In the genomic region with DNA sequence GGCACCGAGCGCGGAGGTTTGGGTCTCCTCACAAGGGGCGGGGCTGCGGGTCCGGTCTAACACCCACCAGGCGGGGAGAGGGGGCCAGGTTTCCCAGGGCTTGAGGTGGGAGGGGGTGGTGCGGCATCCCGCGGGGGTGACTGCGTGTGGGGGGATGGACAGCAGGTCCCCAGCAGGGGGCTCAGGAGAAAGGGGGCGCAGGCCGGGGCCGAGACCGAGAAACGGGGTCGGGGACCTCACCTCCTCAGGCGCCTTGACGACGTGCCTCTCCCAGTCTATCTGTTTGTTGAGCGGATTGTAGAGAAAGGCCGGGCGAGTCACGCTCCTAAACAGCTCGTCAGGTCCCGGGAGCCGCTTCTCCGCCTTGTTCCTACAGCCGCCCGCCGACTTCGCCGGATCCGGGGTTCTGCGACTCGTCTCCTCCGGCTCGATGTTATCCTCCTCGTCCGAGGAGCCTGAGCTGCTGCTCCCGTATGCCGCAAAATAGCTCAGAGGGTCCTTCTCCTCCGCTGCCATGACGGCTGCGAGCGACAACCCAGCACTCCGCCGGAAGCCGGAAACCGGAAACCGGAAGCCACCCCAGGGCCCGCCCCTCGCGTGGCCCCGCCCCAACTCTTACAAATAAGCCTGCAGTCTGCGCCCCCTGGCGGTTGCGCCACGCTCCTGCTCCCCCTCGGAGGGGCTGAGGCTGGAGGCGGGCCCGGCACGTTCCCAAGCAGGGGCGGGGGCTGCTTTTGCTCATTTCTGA, we compare ENCODE assay signal across 8 cellular contexts. TPM values are rescaled to one million over a fixed set of nuclear protein-coding genes. Genes with fewer than 3 reads are reported as not detected.
A peak's percentile ranks its signal among the peaks of the same experiment; 100 is the strongest.
DNase-seq lines count a peak whose midpoint lies in the region; ATAC-seq and TF ChIP-seq lines count a peak whose summit lies in the region.

C1orf52 (minus strand) TSS at position 545 of the 748 bp plus-strand sequence; CDS start at position 516, 29 bp downstream.

- H3K4me3 ChIP-seq in PC-9: peak within 1 kb of the TSS; percentile 82
- peak within 1 kb of the TSS; percentile 61 for H3K4me3 ChIP-seq in mucosa of stomach (ENCODE audit: low read length)

- peak within 1 kb of the TSS; percentile 98 for H3K4me3 Mint-ChIP-seq in activated T-cell treated with anti-CD3 and anti-CD28 coated beads, Interleukin-2, amount 50 U/mL, for 24 hours

- peak; percentile 97 for ATAC-seq in GM21717 (IDR thresholded peaks at IDR 0.05; ENCODE audit: unreplicated experiment)

- H3F3A ChIP-seq in PC-9 (ENCODE audit: insufficient read depth, low read depth): peaks cover 51% of the 10 kb centered on the region

- H3K27ac ChIP-seq in PC-9: peak within 1 kb of the TSS; percentile 35; the same call in 1 of the 2 replicates

- in situ Hi-C loops in KBM-7 (cut with MboI; ENCODE audit: low pct_unique_long_range_greater_than_20kb, low sequenced_read_pairs): no loop called here

- H2AFZ ChIP-seq in PC-9: peak within 1 kb of the TSS; percentile 81

- peak within 1 kb of the TSS; percentile 92 for H3K9ac ChIP-seq in mucosa of stomach (ENCODE audit: low read length)

- H3K27me3 Mint-ChIP-seq in activated T-cell treated with anti-CD3 and anti-CD28 coated beads, Interleukin-2, amount 50 U/mL, for 24 hours: no peaks in the 10 kb centered on the region

- DNase-seq in DMS79 (lab: John Stamatoyannopoulos, UW): peak; percentile 85
- peak; percentile 97 for DNase-seq in KBM-7
- peak; percentile 80 to 95 for DNase-seq in PC-9
- DNase-seq in activated T-cell treated with anti-CD3 and anti-CD28 coated beads, Interleukin-2, amount 50 U/mL, for 24 hours: peak; percentile 96
- DNase-seq in erythroblast (lab: John Stamatoyannopoulos, UW): peak; percentile 94 to 97
- peak; percentile 89 to 98 for DNase-seq in stimulated activated CD8-positive, alpha-beta memory T cell treated with anti-CD3 and anti-CD28 coated beads, Interleukin-7, amount 100 ng/mL, for 1 hour (ENCODE audit: low read depth in 2 of 2)

- peaks cover 26% of the 10 kb centered on the region for H3K36me3 ChIP-seq in PC-9 (ENCODE audit: low read depth)
- no peaks in the 10 kb centered on the region for H3K36me3 ChIP-seq in mucosa of stomach (ENCODE audit: control insufficient read depth, insufficient read depth, low read length)

- no peaks in the 10 kb centered on the region for H3K27me3 ChIP-seq in PC-9 (ENCODE audit: insufficient read depth, low read depth)
- no peaks in the 10 kb centered on the region for H3K27me3 ChIP-seq in mucosa of stomach (ENCODE audit: control insufficient read depth, insufficient read depth, low read length)

- TF ChIP-seq POLR2A in erythroblast (IDR thresholded peaks at IDR 0.05; ENCODE audit: low read length): peak; percentile 84

- H3K27ac Mint-ChIP-seq in activated T-cell treated with anti-CD3 and anti-CD28 coated beads, Interleukin-2, amount 50 U/mL, for 24 hours: peak within 1 kb of the TSS; percentile 98

- peak; percentile 99 for TF ChIP-seq CTCF in PC-9 (conservative IDR thresholded peaks at IDR 0.05)

- H3K9me3 Mint-ChIP-seq in activated T-cell treated with anti-CD3 and anti-CD28 coated beads, Interleukin-2, amount 50 U/mL, for 24 hours: no peaks in the 10 kb centered on the region

- intact Hi-C loops in PC-9 (cut with micrococcal nuclease; ENCODE audit: unreplicated experiment): loop anchor here (1.0 kb wide), 2 partner anchors 150 to 314 kb away; no protein-coding TSS in a partner anchor

- H3K9me2 ChIP-seq in PC-9 (ENCODE audit: insufficient read depth): no peaks in the 10 kb centered on the region

- H3K4me1 ChIP-seq in PC-9 (replicated peaks; ENCODE audit: insufficient read depth) (peaks cover 19% of the 10 kb centered on the region), mucosa of stomach (ENCODE audit: control insufficient read depth, insufficient read depth, low read length) (peaks cover 20% of the 10 kb centered on the region)

- peaks cover 4% of the 10 kb centered on the region; the same call in 1 of the 2 replicates for H3K9me3 ChIP-seq in PC-9 (ENCODE audit: insufficient read depth, low read depth)
- no peaks in the 10 kb centered on the region for H3K9me3 ChIP-seq in mucosa of stomach (ENCODE audit: control insufficient read depth, low read length)

- POLR2A ChIA-PET in PC-9 (lab: Charles Lee; ENCODE audit: unreplicated experiment): interaction anchor here (0.6 kb wide), 2 partner anchors 30 to 299 kb away, joined by 3 read pairs; no protein-coding TSS in a partner anchor

- BruUV-seq in PC-9 (replicated peaks; lab: Mats Ljungman, UMichigan): TSS peak; percentile 33

- peaks cover 59% of the 10 kb centered on the region for H3K36me3 Mint-ChIP-seq in activated T-cell treated with anti-CD3 and anti-CD28 coated beads, Interleukin-2, amount 50 U/mL, for 24 hours (ENCODE audit: low read depth)

- H4K20me1 ChIP-seq in PC-9 (ENCODE audit: insufficient read depth): peaks cover 14% of the 10 kb centered on the region

- peak within 1 kb of the TSS; percentile 86 for H3K4me2 ChIP-seq in PC-9

- CTCF ChIA-PET in PC-9 (lab: Charles Lee): interaction anchor here (0.5 to 2.0 kb wide), 8 partner anchors 17 to 744 kb away, joined by 3 to 9 read pairs (median 4); partner anchors contain the start of gene BCL10

- peaks cover 37% of the 10 kb centered on the region for H3K4me1 Mint-ChIP-seq in activated T-cell treated with anti-CD3 and anti-CD28 coated beads, Interleukin-2, amount 50 U/mL, for 24 hours (ENCODE audit: low read depth)

- peaks cover 35% of the 10 kb centered on the region for H3K79me2 ChIP-seq in PC-9 (ENCODE audit: low read depth)

RNA-seq across cellular contexts. Expression of gene C1orf52, which starts in this region (rescaled TPM):
- 20.7 and 23.3 TPM in 2 replicates for total RNA-seq in PC-9 (2021)

Comparison
In these comparisons a context has a peak if more than half of its experiments do, and no peak if none do; other contexts are left out.
1. Peak in every context shown above with its lines: DNase-seq, ATAC-seq, H3K4me3 ChIP-seq and H3K27ac ChIP-seq.